9 cellular contexts compared by ENCODE assay signal in genomic region chr13:110875243-110875642, GRCh38. TPM values are rescaled to one million over a fixed set of nuclear protein-coding genes. Genes with fewer than 3 reads are reported as not detected.
DNase-seq lines count a peak whose midpoint lies in the region; ATAC-seq and TF ChIP-seq lines count a peak whose summit lies in the region.
"Had no signal": no experiment of that assay in that cellular context is flagged by ENCODE, and none has a peak within 500 bp of the region (broad histone marks: within the 10 kb centered on the region; RNA-seq: fewer than 3 reads in every experiment).

No MANE protein-coding gene starts in this region.

- no peak overlapping the region for H2BK12ac ChIP-seq in neuronal stem cell (ENCODE audit: low read length)

- no peaks in the 10 kb centered on the region for H3K79me2 ChIP-seq in DND-41 (ENCODE audit: insufficient read depth, low read length)
- H3K79me2 ChIP-seq in OCI-LY3 (ENCODE audit: low read length) = no peaks in the 10 kb centered on the region

- H3K9me3 ChIP-seq in DND-41 (ENCODE audit: insufficient read depth, low read length, severe bottlenecking) = no peaks in the 10 kb centered on the region
- no peaks in the 10 kb centered on the region for H3K9me3 ChIP-seq in OCI-LY3 (ENCODE audit: insufficient read depth, low read length)
- peaks cover 0 to 3% of the 10 kb centered on the region in 2 donors for H3K9me3 ChIP-seq in neuronal stem cell (replicated peaks in 1 of 2; ENCODE audit: control insufficient read depth in 2 of 2, insufficient read depth in 1 of 2, low read depth in 1 of 2, low read length in 2 of 2)
- H3K9me3 ChIP-seq: stomach had no signal

- peak overlapping the region; percentile 66 for H3K4me2 ChIP-seq in DND-41 (ENCODE audit: insufficient read depth, low read length)
- peak overlapping the region; percentile 57 for H3K4me2 ChIP-seq in OCI-LY3 (ENCODE audit: low read length)
- no peak overlapping the region for H3K4me2 ChIP-seq in neuronal stem cell (ENCODE audit: insufficient read depth, low read length, poor library complexity, severe bottlenecking)

- no peak overlapping the region for H3K4ac ChIP-seq in neuronal stem cell (ENCODE audit: low read length)

- H3K23ac ChIP-seq in neuronal stem cell (ENCODE audit: low read depth, low read length, poor library complexity) = no peak overlapping the region

- no peak overlapping the region for H2BK5ac ChIP-seq in neuronal stem cell (ENCODE audit: low read length)

- H3K9ac ChIP-seq in DND-41 (ENCODE audit: low read depth, low read length) (peak overlapping the region; percentile 29; the same call in 1 of the 2 replicates), OCI-LY3 (ENCODE audit: low read length) (no peak overlapping the region), neuronal stem cell (ENCODE audit: low read depth, low read length, poor library complexity) (no peak overlapping the region)

- no peak overlapping the region for H2BK120ac ChIP-seq in neuronal stem cell (ENCODE audit: low read depth, low read length)

- no CpG with 5 or more reads among the region's 8 CpGs for WGBS in neuronal stem cell (ENCODE audit: extremely low coverage in 2 of 2, insufficient read length in 2 of 2, insufficient replicate concordance in 1 of 2), 2 donors

- H4K91ac ChIP-seq in neuronal stem cell (ENCODE audit: low read depth, low read length, poor library complexity) = no peak overlapping the region

- no peak for ATAC-seq in DND-41 (ENCODE audit: insufficient read depth, low read depth)

- H2AFZ ChIP-seq in DND-41 (ENCODE audit: low read depth, low read length) (peak overlapping the region; percentile 75), OCI-LY3 (ENCODE audit: low read depth, low read length) (no peak overlapping the region), neuronal stem cell (ENCODE audit: low read length) (peak overlapping the region; percentile 80)

- H4K8ac ChIP-seq in neuronal stem cell (ENCODE audit: low read depth, low read length) = no peak overlapping the region

- peaks cover 16% of the 10 kb centered on the region for H3K4me1 ChIP-seq in DND-41 (ENCODE audit: insufficient read depth, low read length)
- H3K4me1 ChIP-seq in OCI-LY3 (ENCODE audit: low read length) = no peaks in the 10 kb centered on the region
- peaks cover 8 to 12% of the 10 kb centered on the region in 2 donors for H3K4me1 ChIP-seq in neuronal stem cell (ENCODE audit: control insufficient read depth in 2 of 2, insufficient read depth in 1 of 2, low read depth in 1 of 2, low read length in 2 of 2)

- TF ChIP-seq CTCF in DND-41 (IDR thresholded peaks at IDR 0.05; ENCODE audit: borderline replicate concordance, extremely low read depth, low read length, poor library complexity, severe bottlenecking) = no peak
- no peak for TF ChIP-seq CTCF in OCI-LY3 (IDR thresholded peaks at IDR 0.05; ENCODE audit: low read depth, low read length)

- H3K27ac ChIP-seq in DND-41 (ENCODE audit: low read length) = no peak overlapping the region
- H3K27ac ChIP-seq in OCI-LY3 (ENCODE audit: low read length) = no peak overlapping the region
- no peak overlapping the region for H3K27ac ChIP-seq in neuronal stem cell (replicated peaks; ENCODE audit: low read length)

- H3K4me3 ChIP-seq in DND-41 (ENCODE audit: low read depth in 1 of 2, low read length in 2 of 2) (peak overlapping the region in 1 of 2 experiments; percentile 46; a peak in 2 of 4 replicates), OCI-LY3 (ENCODE audit: low read length) (0 out of 2 replicates have a peak overlapping the region, but pooled peaks have one; percentile 50), neuronal stem cell (ENCODE audit: low read length in 2 of 2) (no peak overlapping the region)

- H2BK15ac ChIP-seq in neuronal stem cell (ENCODE audit: low read length) = no peak overlapping the region

- no peaks in the 10 kb centered on the region for H4K20me1 ChIP-seq in DND-41 (ENCODE audit: insufficient read depth, low read length)
- no peaks in the 10 kb centered on the region for H4K20me1 ChIP-seq in OCI-LY3 (ENCODE audit: insufficient read depth, low read length)

- peaks cover 3% of the 10 kb centered on the region for H3K79me1 ChIP-seq in neuronal stem cell (ENCODE audit: low read depth, low read length)

- DNase-seq in DND-41 (no peak), dermis blood vessel endothelial cell (peak; percentile 56), neuronal stem cell (ENCODE audit: low spot score) (no peak), islet precursor cell (no peak), RKO (ENCODE audit: low spot score) (no peak), NCI-H187 (lab: John Stamatoyannopoulos, UW) (no peak), AG20443 (ENCODE audit: low spot score) (no peak)

- H3K18ac ChIP-seq in neuronal stem cell (ENCODE audit: low read length) = no peak overlapping the region

- no peak overlapping the region for H2AK5ac ChIP-seq in neuronal stem cell (ENCODE audit: low read depth, low read length)

- H3K14ac ChIP-seq in neuronal stem cell (ENCODE audit: low read length) = no peak overlapping the region

- H3K36me3 ChIP-seq in DND-41 (ENCODE audit: insufficient read depth, low read length) = peaks cover 5% of the 10 kb centered on the region; the same call in 1 of the 2 replicates
- peaks cover 4% of the 10 kb centered on the region for H3K36me3 ChIP-seq in OCI-LY3 (replicated peaks; ENCODE audit: low read depth, low read length)
- H3K36me3 ChIP-seq in neuronal stem cell (replicated peaks in 1 of 2; ENCODE audit: control insufficient read depth in 2 of 2, insufficient read depth in 2 of 2, low read length in 2 of 2) = peaks cover 0 to 3% of the 10 kb centered on the region in 2 donors

- H3K27me3 ChIP-seq in DND-41 (ENCODE audit: insufficient read depth, low read length, poor library complexity) = peaks cover 16% of the 10 kb centered on the region
- peaks cover 1% of the 10 kb centered on the region for H3K27me3 ChIP-seq in OCI-LY3 (ENCODE audit: low read depth, low read length)
- H3K27me3 ChIP-seq in neuronal stem cell (ENCODE audit: control insufficient read depth in 3 of 3, insufficient read depth in 3 of 3, low read depth in 1 of 3, low read length in 3 of 3) = peaks cover 0 to 2% (median 0%) of the 10 kb centered on the region in 3 experiments
- H3K27me3 ChIP-seq: stomach had no signal

RNA-seq across cellular contexts. Expression of gene ANKRD10, which starts 39.6 kb away (rescaled TPM):
- total RNA-seq in dermis blood vessel endothelial cell = 52.6 and 92.2 TPM in 2 replicates
- polyA plus RNA-seq in neuronal stem cell (2013, experiment 1 of 2) = 91.9 TPM
- 92.3 TPM for polyA plus RNA-seq in neuronal stem cell (2013, experiment 2 of 2)
